9 cellular contexts compared by ENCODE assay signal in the genomic region with DNA sequence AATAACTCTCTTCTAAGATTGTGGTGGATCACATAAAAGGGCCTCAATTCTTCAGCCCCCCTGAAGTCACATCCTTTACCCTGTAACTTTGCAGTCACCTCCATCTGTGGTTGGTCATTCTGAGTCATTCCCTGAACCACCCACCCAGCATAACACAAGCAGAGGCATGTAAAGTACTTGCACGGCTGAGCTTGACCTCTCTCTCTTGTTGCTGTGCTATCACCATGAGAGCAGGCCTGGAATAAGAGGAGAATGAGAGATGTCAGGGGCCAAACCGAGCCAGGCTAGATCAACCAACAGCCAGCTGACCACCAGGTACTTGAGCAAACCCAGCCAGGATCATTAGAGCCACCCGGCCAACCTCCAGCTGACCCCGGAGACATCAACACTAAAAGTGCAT. TPM values are rescaled to one million over a fixed set of nuclear protein-coding genes. Genes with fewer than 3 reads are reported as not detected.
A peak's percentile ranks its signal among the peaks of the same experiment; 100 is the strongest.
DNase-seq lines count a peak whose midpoint lies in the region; ATAC-seq and TF ChIP-seq lines count a peak whose summit lies in the region.
"Had no signal": no experiment of that assay in that cellular context is flagged by ENCODE, and none has a peak within 500 bp of the region (broad histone marks: within the 10 kb centered on the region; RNA-seq: fewer than 3 reads in every experiment).

No MANE protein-coding gene starts in this region.

- H3K4me1 Mint-ChIP-seq in natural killer cell treated with Interleukin-12 subunit alpha and Interleukin-12 subunit beta and Interleukin-15 and Interleukin-18, amount 100 ng/mL, for 72 hours (ENCODE audit: low read depth in 2 of 2) = peaks cover 15 to 32% of the 10 kb centered on the region in 2 donors
- no peaks in the 10 kb centered on the region for H3K4me1 Mint-ChIP-seq in natural killer cell

- H3K4me3 Mint-ChIP-seq in natural killer cell treated with Interleukin-12 subunit alpha and Interleukin-12 subunit beta and Interleukin-15 and Interleukin-18, amount 100 ng/mL, for 72 hours = peak overlapping the region; percentile 34
- H3K4me3 Mint-ChIP-seq in natural killer cell = no peak overlapping the region

- H3K9me3 Mint-ChIP-seq in natural killer cell treated with Interleukin-12 subunit alpha and Interleukin-12 subunit beta and Interleukin-15 and Interleukin-18, amount 100 ng/mL, for 72 hours = no peaks in the 10 kb centered on the region
- no peaks in the 10 kb centered on the region for H3K9me3 Mint-ChIP-seq in natural killer cell

- no peak for TF ChIP-seq CTCF in natural killer cell (IDR thresholded peaks at IDR 0.05)

- no peak for DNase-seq in natural killer cell treated with Interleukin-12 subunit alpha and Interleukin-12 subunit beta and Interleukin-15 and Interleukin-18, amount 100 ng/mL, for 72 hours (ENCODE audit: low spot score)
- DNase-seq in natural killer cell (no peak), astrocyte of the hippocampus (ENCODE audit: low read depth, low spot score) (peak; percentile 82), NCI-H187 (lab: John Stamatoyannopoulos, UW) (no peak), NCI-H2029 (lab: John Stamatoyannopoulos, UW) (no peak)
- no peak for DNase-seq in stimulated activated CD4-positive, alpha-beta T cell treated with anti-CD3 and anti-CD28 coated beads, Interleukin-15, amount 100 ng/mL, for 24 hours
- DNase-seq: BE2C had no signal

- H3K27me3 Mint-ChIP-seq in natural killer cell treated with Interleukin-12 subunit alpha and Interleukin-12 subunit beta and Interleukin-15 and Interleukin-18, amount 100 ng/mL, for 72 hours = peaks cover 17 to 18% of the 10 kb centered on the region in 2 donors
- peaks cover 10 to 27% of the 10 kb centered on the region in 2 donors for H3K27me3 Mint-ChIP-seq in natural killer cell (ENCODE audit: low read depth in 2 of 2)

- no peak overlapping the region for H3K27ac Mint-ChIP-seq in natural killer cell treated with Interleukin-12 subunit alpha and Interleukin-12 subunit beta and Interleukin-15 and Interleukin-18, amount 100 ng/mL, for 72 hours
- H3K27ac Mint-ChIP-seq in natural killer cell = no peak overlapping the region

- intact Hi-C loops in natural killer cell (cut with micrococcal nuclease) = no loop called here

- H3K36me3 Mint-ChIP-seq in natural killer cell treated with Interleukin-12 subunit alpha and Interleukin-12 subunit beta and Interleukin-15 and Interleukin-18, amount 100 ng/mL, for 72 hours = no peaks in the 10 kb centered on the region
- no peaks in the 10 kb centered on the region for H3K36me3 Mint-ChIP-seq in natural killer cell

- ATAC-seq in natural killer cell treated with Interleukin-12 subunit alpha and Interleukin-12 subunit beta and Interleukin-15 and Interleukin-18, amount 100 ng/mL, for 72 hours = peak in 1 of 2 donors; percentile 63
- ATAC-seq in natural killer cell (no peak), HG03103 (IDR thresholded peaks at IDR 0.05; ENCODE audit: low read depth, unreplicated experiment) (peak; percentile 72), HG03571 (IDR thresholded peaks at IDR 0.05; ENCODE audit: unreplicated experiment) (no peak)

RNA-seq across cellular contexts. Expression of a gene that starts 13.5 kb away (rescaled TPM):
- total RNA-seq in natural killer cell treated with Interleukin-12 subunit alpha and Interleukin-12 subunit beta and Interleukin-15 and Interleukin-18, amount 100 ng/mL, for 72 hours = 10 to 100 TPM; 61.7 to 67.6 TPM
- 100 to 1,000 TPM in 2 of 3 donors, 10 to 100 TPM in 1; 92.9 to 135 (median 111) TPM for total RNA-seq in natural killer cell
